Comparison of ENCODE assay signal across 1 cellular context in genomic region chr11:73288873-73289707, GRCh38.
TF ChIP-seq lines count a peak whose summit lies in the region.

No MANE protein-coding gene starts in this region.

TF ChIP-seq in HepG2, 621 proteins besides CTCF, POLR2A, EP300 and RAD21 (continued from another document and continues in another):
- TF ChIP-seq KIAA2018 (CRISPR knock-in tag; IDR thresholded peaks at IDR 0.05; ENCODE audit: borderline replicate concordance) (no peak), ZNF34 (CRISPR knock-in tag; IDR thresholded peaks at IDR 0.05; ENCODE audit: borderline replicate concordance) (no peak), NFIB (CRISPR knock-in tag; IDR thresholded peaks at IDR 0.05; ENCODE audit: borderline replicate concordance) (no peak), RERE (CRISPR knock-in tag; IDR thresholded peaks at IDR 0.05; ENCODE audit: low read depth) (no peak), NFKBIZ (CRISPR knock-in tag; IDR thresholded peaks at IDR 0.05) (no peak), E2F5 (CRISPR knock-in tag; conservative IDR thresholded peaks at IDR 0.05) (no peak), ZBTB14 (CRISPR knock-in tag; IDR thresholded peaks at IDR 0.05) (no peak), ZNF839 (CRISPR knock-in tag; IDR thresholded peaks at IDR 0.05; ENCODE audit: borderline replicate concordance) (no peak; the same call in 1 of the 2 replicates), ZNF407 (CRISPR knock-in tag; IDR thresholded peaks at IDR 0.05; ENCODE audit: not compliant biosample characterization) (no peak), PCBP2 (optimal IDR thresholded peaks at IDR 0.05; ENCODE audit: low read depth, low read length, poor library complexity, severe bottlenecking) (no peak), RFX5 (IDR thresholded peaks at IDR 0.05; ENCODE audit: low read depth, low read length) (no peak), DBP (CRISPR knock-in tag; IDR thresholded peaks at IDR 0.05; ENCODE audit: not compliant biosample characterization) (peak; percentile 35), ZNF205 (CRISPR knock-in tag; IDR thresholded peaks at IDR 0.05) (peak; percentile 60; the same call in 1 of the 2 replicates), ZNF687 (CRISPR knock-in tag; IDR thresholded peaks at IDR 0.05) (peak; percentile 78), STAG1 (CRISPR knock-in tag; IDR thresholded peaks at IDR 0.05) (peak; percentile 93), SCMH1 (CRISPR knock-in tag; IDR thresholded peaks at IDR 0.05; ENCODE audit: borderline replicate concordance) (no peak), SAP130 (CRISPR knock-in tag; IDR thresholded peaks at IDR 0.05; ENCODE audit: low read depth) (peak; percentile 34; the same call in 1 of the 2 replicates), ZNF768 (CRISPR knock-in tag; IDR thresholded peaks at IDR 0.05) (peak; percentile 76; the same call in 1 of the 2 replicates)
